ENCODE assay signal across 1 cellular context in genomic region chr1:26184086-26184485, GRCh38.
TF ChIP-seq lines count a peak whose summit lies in the region.

No MANE protein-coding gene starts in this region.

TF ChIP-seq in IMR-90, 13 proteins besides CTCF, POLR2A, EP300 and RAD21:
- TF ChIP-seq BHLHE40 (IDR thresholded peaks at IDR 0.05; ENCODE audit: low read depth, low read length), result no peak
- no peak for TF ChIP-seq MAZ (IDR thresholded peaks at IDR 0.05; ENCODE audit: borderline replicate concordance, low read depth, low read length)
- TF ChIP-seq MXI1 (IDR thresholded peaks at IDR 0.05; ENCODE audit: borderline replicate concordance, low read depth, low read length), result no peak
- TF ChIP-seq CEBPB (IDR thresholded peaks at IDR 0.05; ENCODE audit: low read depth, low read length), result no peak
